18 cellular contexts compared by ENCODE assay signal in the genomic region with DNA sequence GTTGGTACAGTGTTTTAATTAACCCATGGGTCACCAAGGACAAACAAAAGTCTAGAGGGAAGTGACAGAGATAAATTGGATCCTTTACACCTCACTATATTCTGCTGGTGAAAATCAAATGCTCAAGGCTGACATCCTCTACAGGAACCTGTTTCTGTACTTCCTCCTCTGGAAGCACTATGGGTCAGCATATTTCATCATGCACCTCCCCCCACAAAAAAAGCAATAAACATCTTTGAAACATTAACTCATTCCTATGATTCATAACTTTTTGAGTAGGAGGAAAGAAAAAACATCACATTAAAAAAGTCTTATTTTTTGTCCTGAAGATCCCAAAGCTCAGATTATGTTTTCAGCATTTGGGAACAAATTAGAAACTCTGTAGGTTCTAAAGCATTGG.
"Had no signal": no experiment of that assay in that cellular context is flagged by ENCODE, and none has a peak within 500 bp of the region (broad histone marks: within the 10 kb centered on the region; RNA-seq: fewer than 3 reads in every experiment).

No MANE protein-coding gene starts in this region.

- H3K9me3 Mint-ChIP-seq: activated naive CD4-positive, alpha-beta T cell treated with anti-CD3 and anti-CD28 coated beads, Interleukin-2, amount 10 ng/mL, durations not matched to agents 7 days and 5 days; brain; nephron progenitor cell; stimulated activated naive CD8-positive, alpha-beta T cell treated with anti-CD3 and anti-CD28 coated beads, Interleukin-15, amount 100 ng/mL, for 72 hours had no signal

- H3K4me3 Mint-ChIP-seq: activated naive CD4-positive, alpha-beta T cell treated with anti-CD3 and anti-CD28 coated beads, Interleukin-2, amount 10 ng/mL, durations not matched to agents 7 days and 5 days; brain; dendritic cell treated with granulocyte-macrophage colony-stimulating factor and Interleukin-4, amounts not matched to agents 40 ng/mL and 50 ng/mL, for 4 days; immature natural killer cell; nephron progenitor cell; stimulated activated naive CD8-positive, alpha-beta T cell treated with anti-CD3 and anti-CD28 coated beads, Interleukin-15, amount 100 ng/mL, for 72 hours had no signal

- ATAC-seq: left lung; stimulated activated naive CD8-positive, alpha-beta T cell treated with anti-CD3 and anti-CD28 coated beads, Interleukin-15, amount 100 ng/mL, for 72 hours had no signal

- H3K27ac Mint-ChIP-seq: activated naive CD4-positive, alpha-beta T cell treated with anti-CD3 and anti-CD28 coated beads, Interleukin-2, amount 10 ng/mL, durations not matched to agents 7 days and 5 days; brain; dendritic cell treated with granulocyte-macrophage colony-stimulating factor and Interleukin-4, amounts not matched to agents 40 ng/mL and 50 ng/mL, for 4 days; immature natural killer cell; nephron progenitor cell; stimulated activated naive CD8-positive, alpha-beta T cell treated with anti-CD3 and anti-CD28 coated beads, Interleukin-15, amount 100 ng/mL, for 72 hours had no signal

- H3K4me1 ChIP-seq: left lung, uterus had no signal

- H3K27me3 Mint-ChIP-seq: activated naive CD4-positive, alpha-beta T cell treated with anti-CD3 and anti-CD28 coated beads, Interleukin-2, amount 10 ng/mL, durations not matched to agents 7 days and 5 days; dendritic cell treated with granulocyte-macrophage colony-stimulating factor and Interleukin-4, amounts not matched to agents 40 ng/mL and 50 ng/mL, for 4 days had no signal

- H3K4me3 ChIP-seq: left lung, thoracic aorta, uterus had no signal

- H3K27me3 ChIP-seq: left lung, uterus had no signal

- H3K36me3 Mint-ChIP-seq: activated naive CD4-positive, alpha-beta T cell treated with anti-CD3 and anti-CD28 coated beads, Interleukin-2, amount 10 ng/mL, durations not matched to agents 7 days and 5 days; brain; immature natural killer cell had no signal

- H3K27ac ChIP-seq: left lung, thoracic aorta, VCaP had no signal

- H3K4me1 Mint-ChIP-seq: activated naive CD4-positive, alpha-beta T cell treated with anti-CD3 and anti-CD28 coated beads, Interleukin-2, amount 10 ng/mL, durations not matched to agents 7 days and 5 days; immature natural killer cell; stimulated activated naive CD8-positive, alpha-beta T cell treated with anti-CD3 and anti-CD28 coated beads, Interleukin-15, amount 100 ng/mL, for 72 hours had no signal

- H3K9me3 ChIP-seq: thoracic aorta, uterus had no signal

- DNase-seq: activated CD4-positive, alpha-beta T cell treated with anti-CD3 and anti-CD28 coated beads for 48 hours; activated naive CD4-positive, alpha-beta T cell treated with anti-CD3 and anti-CD28 coated beads, Interleukin-2, amount 10 ng/mL, durations not matched to agents 7 days and 5 days; cerebellar nuclear complex; erythroblast; glutamatergic neuron; immature natural killer cell; left lung; mesenchymal stem cell; nephron progenitor cell; stimulated activated CD4-positive, alpha-beta T cell treated with anti-CD3 and anti-CD28 coated beads, Interleukin-15, amount 100 ng/mL, for 24 hours; stimulated activated CD4-positive, alpha-beta T cell treated with anti-CD3 and anti-CD28 coated beads, Interleukin-4, amount 100 ng/mL, for 24 hours; stimulated activated naive CD8-positive, alpha-beta T cell treated with anti-CD3 and anti-CD28 coated beads, Interleukin-15, amount 100 ng/mL, for 72 hours; T-helper 1 cell; uterus had no signal

- H3K36me3 ChIP-seq: left lung, thoracic aorta, uterus had no signal
